In the genomic region with DNA sequence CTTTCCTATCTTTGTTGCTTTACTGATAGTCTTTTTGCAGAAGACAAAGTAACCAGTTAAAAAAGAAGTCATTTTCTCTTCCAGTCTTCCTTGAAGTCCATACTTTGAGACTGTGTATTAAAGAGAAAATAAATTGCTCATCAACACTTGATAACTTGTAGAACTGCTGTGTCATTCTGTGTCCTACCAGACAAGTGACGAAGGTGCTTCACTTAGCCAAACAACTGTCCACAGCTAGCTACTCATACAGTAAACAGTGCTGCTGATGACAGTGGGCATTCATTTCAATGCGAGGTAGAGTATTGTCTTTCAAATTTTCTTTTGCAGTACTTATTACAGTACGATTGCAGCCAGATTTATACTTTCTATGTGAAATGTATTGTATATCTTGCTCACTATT, we compare ENCODE assay signal across 21 cellular contexts. TPM values are rescaled to one million over a fixed set of nuclear protein-coding genes. Genes with fewer than 3 reads are reported as not detected.
"Had no signal": no experiment of that assay in that cellular context is flagged by ENCODE, and none has a peak within 500 bp of the region (broad histone marks: within the 10 kb centered on the region; RNA-seq: fewer than 3 reads in every experiment).

No MANE protein-coding gene starts in this region.

- H3K9me3 ChIP-seq: neutrophil, testis, tibial nerve, upper lobe of right lung, vagina had no signal

- H3K27me3 ChIP-seq: foreskin keratinocyte, testis, tibial nerve, upper lobe of right lung, vagina had no signal

- H3K4me3 ChIP-seq: coronary artery, testis, tibial nerve, upper lobe of right lung, vagina had no signal

- H3K36me3 Mint-ChIP-seq: naive thymus-derived CD4-positive, alpha-beta T cell; stimulated activated naive B cell treated with anti-CD40 and anti-IgM and Interleukin-4, amounts not matched to agents 10 μg/mL and 1 μg/mL and 100 μg/mL, for 72 hours had no signal

- H3K4me3 Mint-ChIP-seq: endodermal cell; naive thymus-derived CD4-positive, alpha-beta T cell; nephron progenitor cell; stimulated activated naive B cell treated with anti-CD40 and anti-IgM and Interleukin-4, amounts not matched to agents 10 μg/mL and 1 μg/mL and 100 μg/mL, for 72 hours; stimulated activated naive CD8-positive, alpha-beta T cell treated with anti-CD3 and anti-CD28 coated beads, Interleukin-15, amount 100 ng/mL, for 72 hours had no signal

- H3K4me1 ChIP-seq: testis, tibial nerve, upper lobe of right lung, vagina had no signal

- H3K4me1 Mint-ChIP-seq: naive thymus-derived CD4-positive, alpha-beta T cell; nephron progenitor cell; stimulated activated naive B cell treated with anti-CD40 and anti-IgM and Interleukin-4, amounts not matched to agents 10 μg/mL and 1 μg/mL and 100 μg/mL, for 72 hours; stimulated activated naive CD8-positive, alpha-beta T cell treated with anti-CD3 and anti-CD28 coated beads, Interleukin-15, amount 100 ng/mL, for 72 hours had no signal

- H3K36me3 ChIP-seq: neutrophil, tibial nerve, upper lobe of right lung, vagina had no signal

- ATAC-seq: foreskin keratinocyte; left colon; left ventricle myocardium superior; naive thymus-derived CD4-positive, alpha-beta T cell; right cardiac atrium; stimulated activated naive B cell treated with anti-CD40 and anti-IgM and Interleukin-4, amounts not matched to agents 10 μg/mL and 1 μg/mL and 100 μg/mL, for 72 hours; stimulated activated naive CD8-positive, alpha-beta T cell treated with anti-CD3 and anti-CD28 coated beads, Interleukin-15, amount 100 ng/mL, for 72 hours; upper lobe of right lung had no signal

- H3K27ac ChIP-seq: coronary artery, foreskin keratinocyte, neutrophil, testis, tibial nerve, upper lobe of right lung, vagina had no signal

- DNase-seq: effector CD4-positive, alpha-beta T cell; endodermal cell; foreskin keratinocyte; head of caudate nucleus; hippocampal formation; left colon; left ventricle myocardium superior; mesendoderm; naive thymus-derived CD4-positive, alpha-beta T cell; nephron progenitor cell; posterior cingulate gyrus; right cardiac atrium; stimulated activated CD4-positive, alpha-beta T cell treated with anti-CD3 and anti-CD28 coated beads, Interleukin-4, amount 100 ng/mL, for 24 hours; stimulated activated naive B cell treated with anti-CD40 and anti-IgM and Interleukin-4, amounts not matched to agents 10 μg/mL and 1 μg/mL and 100 μg/mL, for 72 hours; stimulated activated naive CD8-positive, alpha-beta T cell treated with anti-CD3 and anti-CD28 coated beads, Interleukin-15, amount 100 ng/mL, for 72 hours; testis; upper lobe of right lung had no signal

- H3K9me3 Mint-ChIP-seq: endodermal cell; nephron progenitor cell; stimulated activated naive B cell treated with anti-CD40 and anti-IgM and Interleukin-4, amounts not matched to agents 10 μg/mL and 1 μg/mL and 100 μg/mL, for 72 hours; stimulated activated naive CD8-positive, alpha-beta T cell treated with anti-CD3 and anti-CD28 coated beads, Interleukin-15, amount 100 ng/mL, for 72 hours had no signal

- H3K27ac Mint-ChIP-seq: endodermal cell; naive thymus-derived CD4-positive, alpha-beta T cell; nephron progenitor cell; stimulated activated naive B cell treated with anti-CD40 and anti-IgM and Interleukin-4, amounts not matched to agents 10 μg/mL and 1 μg/mL and 100 μg/mL, for 72 hours; stimulated activated naive CD8-positive, alpha-beta T cell treated with anti-CD3 and anti-CD28 coated beads, Interleukin-15, amount 100 ng/mL, for 72 hours had no signal

RNA-seq across cellular contexts. Expression of a gene that starts 11.5 kb away (rescaled TPM):
- total RNA-seq: foreskin keratinocyte had no signal
- polyA plus RNA-seq: foreskin keratinocyte had no signal
